Comparison of ENCODE assay signal across 8 cellular contexts in the genomic region with DNA sequence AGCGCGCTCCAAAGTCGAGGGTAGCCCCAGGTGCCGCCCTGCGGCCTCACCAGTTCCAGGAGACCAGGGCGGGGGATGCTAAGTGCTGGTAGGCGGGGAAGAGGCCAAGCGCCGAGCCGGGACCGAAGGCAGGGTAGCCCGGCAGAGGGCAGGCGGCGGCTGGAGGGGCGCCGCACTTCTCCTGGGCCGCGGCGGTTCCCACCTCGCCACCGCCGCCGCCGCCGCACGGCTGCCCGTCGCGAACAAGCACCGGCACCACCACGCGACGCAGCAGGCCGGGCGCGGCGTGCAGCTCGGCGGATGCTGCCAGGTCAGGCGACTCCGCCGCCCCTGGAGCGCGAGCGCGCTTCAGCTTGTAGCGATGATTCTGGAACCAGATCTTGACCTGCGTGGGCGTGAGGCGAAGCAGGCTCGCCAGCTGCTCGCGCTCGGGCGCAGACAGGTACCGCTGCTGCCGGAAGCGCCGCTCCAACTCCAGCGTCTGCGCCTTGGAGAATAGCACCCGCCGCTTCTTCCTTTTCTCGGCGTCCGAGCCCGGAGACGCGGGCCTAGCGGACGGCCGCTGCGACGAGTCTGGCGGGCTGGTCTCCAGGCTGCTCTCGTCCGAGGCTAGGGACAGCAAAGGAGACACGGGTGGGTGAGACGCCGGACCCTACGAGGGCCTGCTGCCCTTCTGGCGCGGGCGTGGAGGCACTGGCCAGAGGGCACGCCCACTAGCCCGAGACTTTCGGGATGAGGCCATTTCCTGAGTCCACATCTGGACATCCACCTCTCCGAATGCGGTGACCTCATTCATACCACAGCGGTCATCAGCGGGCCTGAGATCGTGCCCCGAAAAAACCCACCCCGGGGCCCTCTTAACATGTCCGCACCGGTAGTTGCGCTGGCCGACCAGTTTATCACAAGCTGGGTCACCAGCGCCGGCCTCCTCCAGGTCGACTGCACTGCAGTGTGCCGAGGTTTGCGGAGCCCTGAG.
DNase-seq lines count a peak whose midpoint lies in the region; ATAC-seq lines count a peak whose summit lies in the region.

No MANE protein-coding gene starts in this region.

- H3K27me3 Mint-ChIP-seq in stimulated activated memory B cell treated with anti-CD40 and anti-IgM and Interleukin-4, amounts not matched to agents 10 μg/mL and 1 μg/mL and 100 μg/mL, for 72 hours, result peaks cover 62% of the 10 kb centered on the region

- H3K4me1 ChIP-seq in adipocyte (ENCODE audit: control insufficient read depth, insufficient read depth, low read length) (peaks cover 7% of the 10 kb centered on the region), subcutaneous abdominal adipose tissue (ENCODE audit: control insufficient read depth in 5 of 5, insufficient read depth in 5 of 5, low read length in 5 of 5) (peaks cover 0 to 22% (median 18%) of the 10 kb centered on the region in 5 donors)

- H3K4me3 Mint-ChIP-seq in stimulated activated memory B cell treated with anti-CD40 and anti-IgM and Interleukin-4, amounts not matched to agents 10 μg/mL and 1 μg/mL and 100 μg/mL, for 72 hours, result no peak overlapping the region

- H3K27me3 ChIP-seq in adipocyte (replicated peaks; ENCODE audit: control insufficient read depth, insufficient read depth, low read length) (peaks cover 83% of the 10 kb centered on the region), subcutaneous abdominal adipose tissue (ENCODE audit: control insufficient read depth in 5 of 5, insufficient read depth in 4 of 5, low read length in 5 of 5) (peaks cover 44 to 69% (median 66%) of the 10 kb centered on the region in 5 donors)

- H3K9me3 ChIP-seq in adipocyte (ENCODE audit: control insufficient read depth, low read length), result no peaks in the 10 kb centered on the region
- H3K9me3 ChIP-seq in subcutaneous abdominal adipose tissue (ENCODE audit: control insufficient read depth in 5 of 5, low read length in 5 of 5), result no peaks in the 10 kb centered on the region

- H3K36me3 ChIP-seq in adipocyte (ENCODE audit: control insufficient read depth, insufficient read depth, low read length, severe bottlenecking) (no peaks in the 10 kb centered on the region), subcutaneous abdominal adipose tissue (ENCODE audit: control insufficient read depth in 5 of 5, insufficient read depth in 5 of 5, low read length in 5 of 5) (no peaks in the 10 kb centered on the region)

- H3K9ac ChIP-seq in adipocyte (ENCODE audit: low read length), result no peak overlapping the region
- no peak overlapping the region for H3K9ac ChIP-seq in subcutaneous abdominal adipose tissue (ENCODE audit: low read length in 5 of 5)

- H3K27ac Mint-ChIP-seq in stimulated activated memory B cell treated with anti-CD40 and anti-IgM and Interleukin-4, amounts not matched to agents 10 μg/mL and 1 μg/mL and 100 μg/mL, for 72 hours, result no peak overlapping the region

- no peak for ATAC-seq in stimulated activated memory B cell treated with anti-CD40 and anti-IgM and Interleukin-4, amounts not matched to agents 10 μg/mL and 1 μg/mL and 100 μg/mL, for 72 hours
- ATAC-seq in HG03108 (IDR thresholded peaks at IDR 0.05; ENCODE audit: unreplicated experiment), result no peak

- no peaks in the 10 kb centered on the region for H3K36me3 Mint-ChIP-seq in stimulated activated memory B cell treated with anti-CD40 and anti-IgM and Interleukin-4, amounts not matched to agents 10 μg/mL and 1 μg/mL and 100 μg/mL, for 72 hours

- H3K9me3 Mint-ChIP-seq in stimulated activated memory B cell treated with anti-CD40 and anti-IgM and Interleukin-4, amounts not matched to agents 10 μg/mL and 1 μg/mL and 100 μg/mL, for 72 hours, result no peaks in the 10 kb centered on the region

- H3K4me1 Mint-ChIP-seq in stimulated activated memory B cell treated with anti-CD40 and anti-IgM and Interleukin-4, amounts not matched to agents 10 μg/mL and 1 μg/mL and 100 μg/mL, for 72 hours, result no peaks in the 10 kb centered on the region

- H3K27ac ChIP-seq in subcutaneous abdominal adipose tissue (ENCODE audit: low read depth, low read length) (no peak overlapping the region), caudate nucleus (ENCODE audit: low read depth, low read length) (no peak overlapping the region)

- H3K4me3 ChIP-seq in adipocyte (ENCODE audit: low read length) (peak overlapping the region; percentile 78), subcutaneous abdominal adipose tissue (ENCODE audit: low read depth in 1 of 5, low read length in 5 of 5) (peak overlapping the region in 4 of 5 donors; percentile 58 to 78 (median 67))

- peak; percentile 59 for DNase-seq in D341Med (ENCODE audit: low spot score)
- peak; percentile 28 for DNase-seq in HS-5 (ENCODE audit: low read depth)
- peak; percentile 63 for DNase-seq in adipocyte (ENCODE audit: low read depth)
- peak; percentile 77 for DNase-seq in iPS-NIHi11 (ENCODE audit: low spot score)
- DNase-seq in caudate nucleus (lab: John Stamatoyannopoulos, UW), result no peak

Comparison
In these comparisons a context has a peak if more than half of its experiments do, and no peak if none do; other contexts are left out.
1. DNase-seq: peak in D341Med (single experiment), HS-5 (single experiment), adipocyte (single experiment) and iPS-NIHi11 (single experiment); none in caudate nucleus (0 of 61).